Comparison of ENCODE assay signal across 1 cellular context in the genomic region with DNA sequence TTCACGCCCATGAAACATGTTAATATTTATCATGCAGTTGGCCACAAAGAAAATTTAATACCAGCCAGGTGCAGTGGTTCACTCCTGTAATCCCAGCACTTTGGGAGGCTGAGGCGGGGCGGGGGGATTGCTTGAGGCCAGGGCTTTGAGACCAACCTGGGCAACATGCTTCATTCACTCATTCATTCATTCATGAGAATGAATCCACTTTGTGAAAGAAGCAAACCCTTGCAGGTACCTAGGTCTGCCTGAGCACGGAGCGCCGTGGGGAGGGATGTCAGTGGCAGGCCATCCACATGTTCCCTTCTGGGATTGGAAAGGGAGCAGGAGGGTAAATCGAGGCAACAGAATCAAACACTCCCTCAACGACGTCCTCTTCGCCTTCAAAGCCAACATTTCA.
TF ChIP-seq lines count a peak whose summit lies in the region.

No MANE protein-coding gene starts in this region.

TF ChIP-seq in H1, 55 proteins besides CTCF, POLR2A, EP300 and RAD21:
- no peak for TF ChIP-seq SIRT6 (IDR thresholded peaks at IDR 0.05; ENCODE audit: low read length)
- no peak for TF ChIP-seq SUZ12 (IDR thresholded peaks at IDR 0.05; ENCODE audit: low read length)
- TF ChIP-seq E2F6 (IDR thresholded peaks at IDR 0.05): no peak
- TF ChIP-seq NRF1 (IDR thresholded peaks at IDR 0.05; ENCODE audit: low read depth, low read length): no peak
- no peak for TF ChIP-seq HDAC2 (IDR thresholded peaks at IDR 0.05; ENCODE audit: borderline replicate concordance in 1 of 2, low read depth in 2 of 2, low read length in 2 of 2)
- no peak for TF ChIP-seq TEAD4 (IDR thresholded peaks at IDR 0.05; ENCODE audit: low read depth, low read length)
- TF ChIP-seq RBBP5 (IDR thresholded peaks at IDR 0.05; ENCODE audit: borderline replicate concordance, low read depth, low read length): no peak
- TF ChIP-seq HDAC6 (IDR thresholded peaks at IDR 0.05; ENCODE audit: low read depth, low read length): no peak
- no peak for TF ChIP-seq CHD2 (IDR thresholded peaks at IDR 0.05; ENCODE audit: low read length)
- TF ChIP-seq, protein P1, sequence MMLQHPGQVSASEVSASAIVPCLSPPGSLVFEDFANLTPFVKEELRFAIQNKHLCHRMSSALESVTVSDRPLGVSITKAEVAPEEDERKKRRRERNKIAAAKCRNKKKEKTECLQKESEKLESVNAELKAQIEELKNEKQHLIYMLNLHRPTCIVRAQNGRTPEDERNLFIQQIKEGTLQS (IDR thresholded peaks at IDR 0.05; ENCODE audit: insufficient read depth, low read depth, low read length): no peak
- TF ChIP-seq MAFK (IDR thresholded peaks at IDR 0.05; ENCODE audit: low read depth, low read length): no peak
- TF ChIP-seq SAP30 (IDR thresholded peaks at IDR 0.05; ENCODE audit: insufficient read depth, insufficient replicate concordance, low read length): no peak
